19 cellular contexts compared by ENCODE assay signal in genomic region chr10:621981-622740, GRCh38.
DNase-seq lines count a peak whose midpoint lies in the region; ATAC-seq and TF ChIP-seq lines count a peak whose summit lies in the region.
"Had no signal": no experiment of that assay in that cellular context is flagged by ENCODE, and none has a peak within 500 bp of the region (broad histone marks: within the 10 kb centered on the region; RNA-seq: fewer than 3 reads in every experiment).

No MANE protein-coding gene starts in this region.

- H3K4me1 Mint-ChIP-seq in type B pancreatic cell (ENCODE audit: unreplicated experiment): peaks cover 66% of the 10 kb centered on the region

- H3K9ac ChIP-seq in neural cell (ENCODE audit: low read length): no peak overlapping the region

- TF ChIP-seq CTCF in neural cell (IDR thresholded peaks at IDR 0.05; ENCODE audit: poor library complexity, severe bottlenecking): no peak
- no peak for TF ChIP-seq CTCF in type B pancreatic cell (conservative IDR thresholded peaks at IDR 0.05)

- no peaks in the 10 kb centered on the region for H3K9me3 Mint-ChIP-seq in type B pancreatic cell

- peaks cover 1% of the 10 kb centered on the region for H3K36me3 ChIP-seq in neural cell (ENCODE audit: insufficient read depth, low read length)

- H3K79me2 ChIP-seq in neural cell (replicated peaks; ENCODE audit: insufficient read depth, low read length): peaks cover 53% of the 10 kb centered on the region

- H3K27me3 ChIP-seq in neural cell (ENCODE audit: insufficient read depth, low read depth, low read length): no peaks in the 10 kb centered on the region
- H3K27me3 ChIP-seq: hepatocyte had no signal

- H2AFZ ChIP-seq in neural cell (ENCODE audit: low read depth, low read length): no peak overlapping the region
- H2AFZ ChIP-seq: hepatocyte had no signal

- no peaks in the 10 kb centered on the region for H3K9me3 ChIP-seq in neural cell (ENCODE audit: low read length)

- no peak for ATAC-seq in HG02938 (IDR thresholded peaks at IDR 0.05; ENCODE audit: unreplicated experiment)
- ATAC-seq: esophagus mucosa, left colon had no signal

- TF ChIP-seq EP300 in neural cell (conservative IDR thresholded peaks at IDR 0.05; ENCODE audit: poor library complexity, severe bottlenecking): no peak

- peak overlapping the region; percentile 73 for H3K4me3 Mint-ChIP-seq in type B pancreatic cell

- peak overlapping the region; percentile 79 for H3K27ac Mint-ChIP-seq in type B pancreatic cell

- peak; percentile 28 for DNase-seq in NCI-H510A treated with DMSO at 0.1 percent for 48 hours (lab: John Stamatoyannopoulos, UW)
- DNase-seq in NCI-H510A (lab: John Stamatoyannopoulos, UW): no peak
- DNase-seq in type B pancreatic cell (ENCODE audit: extremely low spot score, unreplicated experiment): no peak
- DNase-seq in NCI-H2081 treated with DMSO at 0.1 percent for 48 hours (lab: John Stamatoyannopoulos, UW): no peak
- DNase-seq in EL: no peak
- DNase-seq: 8988T; activated CD8-positive, alpha-beta memory T cell treated with anti-CD3 and anti-CD28 coated beads, Interleukin-2, amount 50 U/mL, for 48 hours; activated naive CD4-positive, alpha-beta T cell treated with Interleukin-2 at 50 U/mL for 16 hours; DMS79; left colon; NCI-H187; NCI-H524 treated with DMSO at 0.1 percent for 48 hours; T-helper 2 cell had no signal

- H3K4me2 ChIP-seq in neural cell (ENCODE audit: low read length): no peak overlapping the region
- H3K4me2 ChIP-seq: hepatocyte had no signal

- H3K27me3 Mint-ChIP-seq in type B pancreatic cell: no peaks in the 10 kb centered on the region

- no peak for TF ChIP-seq RAD21 in neural cell (conservative IDR thresholded peaks at IDR 0.05)

- H3K9me2 ChIP-seq in neural cell (ENCODE audit: insufficient read depth, low read length): no peaks in the 10 kb centered on the region

- H3K27ac ChIP-seq in cingulate gyrus (ENCODE audit: low read depth, low read length) (peak overlapping the region; percentile 98), neural cell (ENCODE audit: low read length) (peak overlapping the region; percentile 56)
- H3K27ac ChIP-seq: hepatocyte, RWPE1 had no signal

- H3K36me3 Mint-ChIP-seq in type B pancreatic cell: peaks cover 10% of the 10 kb centered on the region

- peaks cover 38% of the 10 kb centered on the region for H4K20me1 ChIP-seq in neural cell (ENCODE audit: insufficient read depth)

- H3K4me3 ChIP-seq in neural cell (ENCODE audit: low read length): peak overlapping the region; percentile 27
- H3K4me3 ChIP-seq: hepatocyte had no signal

- H3F3A ChIP-seq in neural cell (ENCODE audit: insufficient read depth, low read length, poor library complexity, severe bottlenecking): no peaks in the 10 kb centered on the region

TF ChIP-seq in neural cell, 6 proteins besides CTCF, POLR2A, EP300 and RAD21:
- TF ChIP-seq POLR2AphosphoS5 (IDR thresholded peaks at IDR 0.05): no peak
- TF ChIP-seq SMC3 (conservative IDR thresholded peaks at IDR 0.05; ENCODE audit: poor library complexity): no peak
- no peak for TF ChIP-seq EZH2 (IDR thresholded peaks at IDR 0.05; ENCODE audit: borderline replicate concordance, insufficient read depth, low read length, poor library complexity, severe bottlenecking)
- no peak for TF ChIP-seq MXI1 (conservative IDR thresholded peaks at IDR 0.05; ENCODE audit: poor library complexity, severe bottlenecking)
- no peak for TF ChIP-seq REST (IDR thresholded peaks at IDR 0.05; ENCODE audit: borderline replicate concordance)
- TF ChIP-seq TAF1 (IDR thresholded peaks at IDR 0.05; ENCODE audit: low read depth): no peak
